ENCODE assay signal across 11 cellular contexts in genomic region chr17:49229076-49229804, GRCh38. TPM values are rescaled to one million over a fixed set of nuclear protein-coding genes. Genes with fewer than 3 reads are reported as not detected.
DNase-seq lines count a peak whose midpoint lies in the region; ATAC-seq and TF ChIP-seq lines count a peak whose summit lies in the region.
"Had no signal": no experiment of that assay in that cellular context is flagged by ENCODE, and none has a peak within 500 bp of the region (broad histone marks: within the 10 kb centered on the region; RNA-seq: fewer than 3 reads in every experiment).

No MANE protein-coding gene starts in this region.

- CTCF ChIA-PET in RWPE1 (lab: Yijun Ruan, JAX): interaction anchor here (1.5 kb wide), 1 partner anchor 197 kb away, joined by 5 read pairs; no protein-coding TSS in a partner anchor

- no peaks in the 10 kb centered on the region for H3K9me3 Mint-ChIP-seq in activated T-cell treated with anti-CD3 and anti-CD28 coated beads, Interleukin-2, amount 50 U/mL, for 72 hours
- no peaks in the 10 kb centered on the region for H3K9me3 Mint-ChIP-seq in glutamatergic neuron (ENCODE audit: unreplicated experiment)

- H3K4me3 Mint-ChIP-seq in activated T-cell treated with anti-CD3 and anti-CD28 coated beads, Interleukin-2, amount 50 U/mL, for 72 hours: peak overlapping the region; percentile 80 to 87
- peak overlapping the region; percentile 83 for H3K4me3 Mint-ChIP-seq in glutamatergic neuron (ENCODE audit: unreplicated experiment)

- ATAC-seq in activated T-cell treated with anti-CD3 and anti-CD28 coated beads, Interleukin-2, amount 50 U/mL, for 72 hours (replicated peaks in 1 of 2): no peak

- POLR2A ChIA-PET in RWPE1 (lab: Yijun Ruan, JAX; ENCODE audit: low non-redundant PET): no interaction called here

- no peak overlapping the region for H3K4me2 ChIP-seq in KMS-11

- no peaks in the 10 kb centered on the region for H3K36me3 Mint-ChIP-seq in activated T-cell treated with anti-CD3 and anti-CD28 coated beads, Interleukin-2, amount 50 U/mL, for 72 hours (ENCODE audit: insufficient read depth in 2 of 2)
- H3K36me3 Mint-ChIP-seq in glutamatergic neuron (ENCODE audit: unreplicated experiment): no peaks in the 10 kb centered on the region

- peak overlapping the region; percentile 28 for H3K27ac Mint-ChIP-seq in activated T-cell treated with anti-CD3 and anti-CD28 coated beads, Interleukin-2, amount 50 U/mL, for 72 hours
- no peak overlapping the region for H3K27ac Mint-ChIP-seq in glutamatergic neuron (ENCODE audit: unreplicated experiment)

- H3K4me3 ChIP-seq in KMS-11 (IDR thresholded peaks at IDR 0.05; ENCODE audit: insufficient read depth, low read depth, low read length) (no peak overlapping the region), skeletal muscle tissue (ENCODE audit: low read length in 3 of 3) (peak overlapping the region in 2 of 3 donors; percentile 45 to 87)

- H3K9ac ChIP-seq in KMS-11 (no peak overlapping the region), skeletal muscle tissue (ENCODE audit: low read depth in 1 of 3, low read length in 3 of 3) (peak overlapping the region in 2 of 3 donors; percentile 30 to 54)

- H3K4me1 Mint-ChIP-seq in activated T-cell treated with anti-CD3 and anti-CD28 coated beads, Interleukin-2, amount 50 U/mL, for 72 hours (ENCODE audit: low read depth): peaks cover 28% of the 10 kb centered on the region
- no peaks in the 10 kb centered on the region for H3K4me1 Mint-ChIP-seq in glutamatergic neuron (ENCODE audit: low read depth, unreplicated experiment)

- H3K27me3 ChIP-seq in KMS-11 (ENCODE audit: insufficient read depth, low read depth) (peaks cover 38% of the 10 kb centered on the region), skeletal muscle tissue (ENCODE audit: control insufficient read depth in 3 of 3, insufficient read depth in 3 of 3, low read length in 3 of 3) (peaks cover 17 to 49% (median 25%) of the 10 kb centered on the region in 3 donors)
- H3K27me3 ChIP-seq: Peyer's patch had no signal

- H2AFZ ChIP-seq in KMS-11 (ENCODE audit: low read depth): peak overlapping the region; percentile 96; the same call in 1 of the 2 replicates

- TF ChIP-seq CTCF in KMS-11 (conservative IDR thresholded peaks at IDR 0.05; ENCODE audit: low read depth, low read length) (no peak), glutamatergic neuron (IDR thresholded peaks at IDR 0.05; ENCODE audit: partially characterized antibody, unreplicated experiment) (no peak), RWPE1 (conservative IDR thresholded peaks at IDR 0.05; ENCODE audit: low read depth) (no peak)

- no peak for DNase-seq in activated T-cell treated with anti-CD3 and anti-CD28 coated beads, Interleukin-2, amount 50 U/mL, for 72 hours
- DNase-seq in activated T-cell treated with anti-CD3 and anti-CD28 coated beads for 4 hours: no peak
- no peak for DNase-seq in glutamatergic neuron
- DNase-seq in T-helper 9 cell: no peak
- no peak for DNase-seq in RWPE1 (ENCODE audit: low spot score)
- DNase-seq in cerebellar cortex (ENCODE audit: low spot score): no peak
- DNase-seq: Peyer's patch, uterus had no signal

- H3K27me3 Mint-ChIP-seq in activated T-cell treated with anti-CD3 and anti-CD28 coated beads, Interleukin-2, amount 50 U/mL, for 72 hours (ENCODE audit: low read depth): peaks cover 61% of the 10 kb centered on the region
- peaks cover 14% of the 10 kb centered on the region for H3K27me3 Mint-ChIP-seq in glutamatergic neuron (ENCODE audit: unreplicated experiment)

- H4K20me1 ChIP-seq in KMS-11 (ENCODE audit: insufficient read depth): no peaks in the 10 kb centered on the region

- H3K4me1 ChIP-seq in KMS-11 (ENCODE audit: low read depth, poor library complexity, severe bottlenecking) (peaks cover 7% of the 10 kb centered on the region), skeletal muscle tissue (ENCODE audit: control insufficient read depth in 3 of 3, insufficient read depth in 3 of 3, low read length in 3 of 3) (peaks cover 14 to 32% (median 23%) of the 10 kb centered on the region in 3 donors)

- H3K9me3 ChIP-seq in skeletal muscle tissue (ENCODE audit: control insufficient read depth in 3 of 3, low read length in 3 of 3): no peaks in the 10 kb centered on the region
- H3K9me3 ChIP-seq: Peyer's patch, uterus had no signal

- H3K36me3 ChIP-seq in KMS-11 (ENCODE audit: insufficient read depth) (no peaks in the 10 kb centered on the region), skeletal muscle tissue (ENCODE audit: control insufficient read depth in 3 of 3, insufficient read depth in 3 of 3, low read length in 3 of 3) (no peaks in the 10 kb centered on the region)
- H3K36me3 ChIP-seq: Peyer's patch, uterus had no signal

- H3K79me2 ChIP-seq in KMS-11 (ENCODE audit: insufficient read depth, low read depth): no peaks in the 10 kb centered on the region

- no peak overlapping the region for H3K27ac ChIP-seq in KMS-11
- no peak overlapping the region for H3K27ac ChIP-seq in skeletal muscle tissue (ENCODE audit: low read depth, low read length)
- H3K27ac ChIP-seq in RWPE1: no peak overlapping the region
- H3K27ac ChIP-seq: uterus had no signal

RNA-seq across cellular contexts. Expression of gene PHOSPHO1, which starts 1.3 kb away (rescaled TPM):
- under 1 TPM in 1 of 2 donors, not detected in 1; 0.29 TPM for total RNA-seq in activated T-cell treated with anti-CD3 and anti-CD28 coated beads, Interleukin-2, amount 50 U/mL, for 72 hours
- total RNA-seq in glutamatergic neuron (ENCODE audit: unreplicated experiment) (0.22 TPM), skeletal muscle tissue (13.6 TPM)
- total RNA-seq: Peyer's patch had no signal

RNA-seq across cellular contexts. Expression of gene ABI3, which starts 18.7 kb away (rescaled TPM):
- total RNA-seq in activated T-cell treated with anti-CD3 and anti-CD28 coated beads, Interleukin-2, amount 50 U/mL, for 72 hours: 10 to 100 TPM; 27.9 to 32.4 TPM
- total RNA-seq in glutamatergic neuron (ENCODE audit: unreplicated experiment): not detected
- 1.0 TPM for total RNA-seq in skeletal muscle tissue
- total RNA-seq: fibroblast of lung had no signal

RNA-seq across cellular contexts. Expression of gene GNGT2, which starts 18.9 kb away (rescaled TPM):
- total RNA-seq in activated T-cell treated with anti-CD3 and anti-CD28 coated beads, Interleukin-2, amount 50 U/mL, for 72 hours: 10 to 100 TPM; 24.6 to 27.5 TPM
- total RNA-seq in glutamatergic neuron (ENCODE audit: unreplicated experiment) (not detected), skeletal muscle tissue (2.1 TPM)
- total RNA-seq: fibroblast of lung had no signal

Comparison
In these comparisons a context has a peak if more than half of its experiments do, and no peak if none do; other contexts are left out.
1. RNA of gene PHOSPHO1, which starts 1.3 kb away (total RNA-seq): 13.6 TPM in skeletal muscle tissue (single experiment); 0.29 TPM in activated T-cell treated with anti-CD3 and anti-CD28 coated beads, Interleukin-2, amount 50 U/mL, for 72 hours and 0.22 TPM in glutamatergic neuron (single experiment); every median in the first group is over 10 times any median in the second.
2. RNA of gene ABI3, which starts 18.7 kb away (total RNA-seq): 27.9 to 32.4 TPM in activated T-cell treated with anti-CD3 and anti-CD28 coated beads, Interleukin-2, amount 50 U/mL, for 72 hours; 1.0 TPM in skeletal muscle tissue (single experiment) and not detected in glutamatergic neuron (single experiment); every median in the first group is over 10 times any median in the second.